28 cellular contexts compared by ENCODE assay signal in the genomic region with DNA sequence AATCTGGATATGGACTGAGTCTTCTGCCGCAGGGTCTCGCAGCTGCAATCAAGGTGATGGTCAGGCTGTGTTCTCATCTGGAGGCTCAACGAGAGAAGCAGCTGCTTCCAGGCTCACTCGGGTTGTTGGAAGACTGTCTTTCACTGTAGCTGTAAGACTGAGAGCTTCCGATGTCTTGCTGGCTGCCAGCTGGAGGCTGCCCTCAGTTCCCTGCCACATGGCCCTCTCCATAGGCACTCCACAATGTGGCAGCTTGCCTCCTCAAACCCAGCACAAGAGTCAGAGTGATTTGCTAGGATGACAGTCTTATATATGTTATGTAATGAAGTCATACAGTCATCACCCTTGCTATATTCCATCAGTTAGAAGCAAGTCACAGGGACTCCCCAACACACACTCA.
"Had no signal": no experiment of that assay in that cellular context is flagged by ENCODE, and none has a peak within 500 bp of the region (broad histone marks: within the 10 kb centered on the region; RNA-seq: fewer than 3 reads in every experiment).

No MANE protein-coding gene starts in this region.

- H3K9me3 ChIP-seq: colonic mucosa had no signal

- H3K36me3 ChIP-seq: ascending aorta, breast epithelium, cardiac muscle cell, colonic mucosa, WERI-Rb-1 had no signal

- H3K4me3 ChIP-seq: ascending aorta, breast epithelium, cardiac muscle cell, colonic mucosa had no signal

- DNase-seq: activated B cell treated with CpG ODN at 0.5 μM for 24 hours; activated CD4-positive, alpha-beta T cell treated with anti-CD3 and anti-CD28 coated beads for 48 hours; activated CD4-positive, alpha-beta T cell treated with anti-CD3 and anti-CD28 coated beads, Interleukin-2, amount 50 U/mL, for 1 hour; activated CD4-positive, alpha-beta T cell treated with anti-CD3 and anti-CD28 coated beads, Interleukin-2, amount 50 U/mL, for 48 hours; activated CD8-positive, alpha-beta memory T cell treated with anti-CD3 and anti-CD28 coated beads for 24 hours; activated CD8-positive, alpha-beta T cell treated with anti-CD3 and anti-CD28 coated beads for 36 hours; activated effector memory CD4-positive, alpha-beta T cell treated with anti-CD3 and anti-CD28 coated beads, Interleukin-2, amount 50 U/mL, for 16 hours; activated naive CD4-positive, alpha-beta T cell treated with anti-CD3 and anti-CD28 coated beads for 36 hours; activated naive CD8-positive, alpha-beta T cell treated with anti-CD3 and anti-CD28 coated beads, Interleukin-2, amount 10 ng/mL, durations not matched to agents 7 days and 5 days; activated T-cell treated with anti-CD3 and anti-CD28 coated beads, Interleukin-2, amount 50 U/mL, for 4 hours; central memory CD4-positive, alpha-beta T cell; cerebellar nuclear complex; colonic mucosa; effector CD8-positive, alpha-beta T cell; foreskin fibroblast; T-helper 1 cell; T-helper 17 cell; T1000; WERI-Rb-1 had no signal

- H3K4me1 Mint-ChIP-seq: activated B cell treated with CpG ODN at 0.5 μM for 24 hours; activated naive CD8-positive, alpha-beta T cell treated with anti-CD3 and anti-CD28 coated beads, Interleukin-2, amount 10 ng/mL, durations not matched to agents 7 days and 5 days; T-helper 17 cell had no signal

- H3K27ac Mint-ChIP-seq: activated B cell treated with CpG ODN at 0.5 μM for 24 hours; activated CD8-positive, alpha-beta T cell treated with anti-CD3 and anti-CD28 coated beads for 36 hours; activated naive CD4-positive, alpha-beta T cell treated with anti-CD3 and anti-CD28 coated beads for 36 hours; activated naive CD4-positive, alpha-beta T cell treated with anti-CD3 and anti-CD28 coated beads, Interleukin-2, amount 50 U/mL, for 72 hours; activated naive CD8-positive, alpha-beta T cell treated with anti-CD3 and anti-CD28 coated beads, Interleukin-2, amount 10 ng/mL, durations not matched to agents 7 days and 5 days; activated T-helper 2 cell treated with anti-CD3 and anti-CD28 coated beads, Interferon-gamma antibody, Interleukin-2, Interleukin-4, amounts not matched to agents 10 μg/mL and 5 μg/mL and 100 μg/mL, durations not matched to agents 14 hours and 24 hours and 36 hours; T-helper 17 cell; T-helper 2 cell treated with Interferon-gamma antibody and Interleukin-4, amounts not matched to agents 5 μg/mL and 100 μg/mL, for 36 hours had no signal

- H3K36me3 Mint-ChIP-seq: activated naive CD8-positive, alpha-beta T cell treated with anti-CD3 and anti-CD28 coated beads, Interleukin-2, amount 10 ng/mL, durations not matched to agents 7 days and 5 days; brain had no signal

- H3K27me3 ChIP-seq: ascending aorta, breast epithelium, cardiac muscle cell, colonic mucosa had no signal

- H3K4me3 Mint-ChIP-seq: activated B cell treated with CpG ODN at 0.5 μM for 24 hours; activated CD8-positive, alpha-beta T cell treated with anti-CD3 and anti-CD28 coated beads for 36 hours; activated naive CD4-positive, alpha-beta T cell treated with anti-CD3 and anti-CD28 coated beads for 36 hours; activated naive CD8-positive, alpha-beta T cell treated with anti-CD3 and anti-CD28 coated beads, Interleukin-2, amount 10 ng/mL, durations not matched to agents 7 days and 5 days; activated T-cell treated with anti-CD3 and anti-CD28 coated beads, Interleukin-2, amount 50 U/mL, for 4 hours; brain; T-helper 17 cell; T-helper 2 cell treated with Interferon-gamma antibody and Interleukin-4, amounts not matched to agents 5 μg/mL and 100 μg/mL, for 36 hours had no signal

- H3K4me1 ChIP-seq: ascending aorta, breast epithelium, colonic mucosa had no signal

- ATAC-seq: activated CD4-positive, CD25-positive, alpha-beta regulatory T cell treated with anti-CD3 and anti-CD28 coated beads, Interleukin-2, amount 50 U/mL, for 24 hours; activated CD8-positive, alpha-beta T cell treated with anti-CD3 and anti-CD28 coated beads for 36 hours; activated naive CD4-positive, alpha-beta T cell treated with anti-CD3 and anti-CD28 coated beads, Interleukin-2, amount 50 U/mL, for 72 hours; activated T-cell treated with anti-CD3 and anti-CD28 coated beads, Interleukin-2, amount 50 U/mL, for 4 hours; esophagus mucosa; T-helper 17 cell had no signal

- H3K27ac ChIP-seq: ascending aorta, breast epithelium, colonic mucosa, WERI-Rb-1 had no signal

- H3K27me3 Mint-ChIP-seq: activated naive CD8-positive, alpha-beta T cell treated with anti-CD3 and anti-CD28 coated beads, Interleukin-2, amount 10 ng/mL, durations not matched to agents 7 days and 5 days had no signal
